ENCODE assay signal across 18 cellular contexts in genomic region chr12:79300199-79300568, GRCh38.
DNase-seq lines count a peak whose midpoint lies in the region; ATAC-seq and TF ChIP-seq lines count a peak whose summit lies in the region.
"Had no signal": no experiment of that assay in that cellular context is flagged by ENCODE, and none has a peak within 500 bp of the region (broad histone marks: within the 10 kb centered on the region; RNA-seq: fewer than 3 reads in every experiment).

No MANE protein-coding gene starts in this region.

- peaks cover 8% of the 10 kb centered on the region; the same call in 1 of the 2 replicates for H3K36me3 ChIP-seq in ACC112 (ENCODE audit: insufficient read depth, low read length)
- H3K36me3 ChIP-seq: adrenal gland had no signal

- H3K27ac ChIP-seq in ACC112 (ENCODE audit: low read depth, low read length): peak overlapping the region; percentile 32; the same call in 1 of the 2 replicates
- H3K27ac ChIP-seq: adrenal gland, epithelial cell of prostate, VCaP had no signal

- peaks cover 12% of the 10 kb centered on the region for H3K4me1 Mint-ChIP-seq in WTC11
- H3K4me1 Mint-ChIP-seq: stimulated activated naive CD8-positive, alpha-beta T cell treated with anti-CD3 and anti-CD28 coated beads, Interleukin-15, amount 100 ng/mL, for 72 hours had no signal

- no peak overlapping the region for H3K27ac Mint-ChIP-seq in WTC11
- H3K27ac Mint-ChIP-seq: stimulated activated naive CD8-positive, alpha-beta T cell treated with anti-CD3 and anti-CD28 coated beads, Interleukin-15, amount 100 ng/mL, for 72 hours had no signal

- no peaks in the 10 kb centered on the region for H3K79me2 ChIP-seq in ACC112 (ENCODE audit: control insufficient read depth, insufficient read depth, low read length, unreplicated experiment)

- ATAC-seq in WTC11: no peak
- ATAC-seq: stimulated activated naive CD8-positive, alpha-beta T cell treated with anti-CD3 and anti-CD28 coated beads, Interleukin-15, amount 100 ng/mL, for 72 hours had no signal

- H3K4me3 ChIP-seq in ACC112 (ENCODE audit: low read depth, low read length): no peak overlapping the region
- H3K4me3 ChIP-seq: adrenal gland had no signal

- H3K9me3 Mint-ChIP-seq in WTC11: no peaks in the 10 kb centered on the region
- H3K9me3 Mint-ChIP-seq: stimulated activated naive CD8-positive, alpha-beta T cell treated with anti-CD3 and anti-CD28 coated beads, Interleukin-15, amount 100 ng/mL, for 72 hours had no signal

- H2AFZ ChIP-seq in ACC112 (ENCODE audit: low read length, unreplicated experiment): no peak overlapping the region

- CTCF ChIA-PET in WTC11 (lab: Charles Lee): interaction anchor here (1.3 kb wide), 1 partner anchor 45 kb away, joined by 5 read pairs; no protein-coding TSS in a partner anchor

- H3K27me3 ChIP-seq in ACC112 (ENCODE audit: insufficient read depth, low read length): no peaks in the 10 kb centered on the region
- H3K27me3 ChIP-seq: adrenal gland had no signal

- peaks cover 24% of the 10 kb centered on the region for H3K36me3 Mint-ChIP-seq in WTC11

- no peak overlapping the region for H3K4me3 Mint-ChIP-seq in WTC11
- H3K4me3 Mint-ChIP-seq: stimulated activated naive CD8-positive, alpha-beta T cell treated with anti-CD3 and anti-CD28 coated beads, Interleukin-15, amount 100 ng/mL, for 72 hours had no signal

- peak; percentile 41 for DNase-seq in HS-5 (ENCODE audit: low read depth)
- no peak for DNase-seq in WTC11 (ENCODE audit: low spot score)
- DNase-seq in fibroblast of the conjunctiva (ENCODE audit: low read depth): peak; percentile 13
- no peak for DNase-seq in iPS-NIHi7 (ENCODE audit: extremely low spot score)
- no peak for DNase-seq in SK-N-DZ (ENCODE audit: low spot score)
- DNase-seq in Kasumi-1 (lab: John Stamatoyannopoulos, UW): no peak
- no peak for DNase-seq in stimulated activated CD4-positive, alpha-beta T cell treated with anti-CD3 and anti-CD28 coated beads, Interleukin-4, amount 100 ng/mL, for 1 hour
- DNase-seq: adrenal gland; GDM1; hippocampal formation; KG1; left cardiac atrium; NCI-H446 treated with DMSO at 0.1 percent for 48 hours; stimulated activated CD4-positive, alpha-beta T cell treated with anti-CD3 and anti-CD28 coated beads, Interleukin-12 subunit alpha, Interleukin-12 subunit beta, amount 100 ng/mL, for 4 hours; stimulated activated naive CD8-positive, alpha-beta T cell treated with anti-CD3 and anti-CD28 coated beads, Interleukin-15, amount 100 ng/mL, for 72 hours had no signal

- H3K27me3 Mint-ChIP-seq in WTC11 (ENCODE audit: low read depth): no peaks in the 10 kb centered on the region
- H3K27me3 Mint-ChIP-seq: stimulated activated naive CD8-positive, alpha-beta T cell treated with anti-CD3 and anti-CD28 coated beads, Interleukin-15, amount 100 ng/mL, for 72 hours had no signal

- peaks cover 21% of the 10 kb centered on the region for H3K4me1 ChIP-seq in ACC112 (ENCODE audit: control insufficient read depth, insufficient read depth, low read length, unreplicated experiment)
- H3K4me1 ChIP-seq: adrenal gland had no signal

- no peak for TF ChIP-seq CTCF in WTC11 (IDR thresholded peaks at IDR 0.05)

- POLR2A ChIA-PET in WTC11 (lab: Charles Lee): no interaction called here

TF ChIP-seq in WTC11, 78 proteins besides CTCF, POLR2A, EP300 and RAD21:
- TF ChIP-seq MXD4 (CRISPR knock-in tag; IDR thresholded peaks at IDR 0.05; ENCODE audit: borderline replicate concordance) (no peak), GABPB1 (CRISPR knock-in tag; IDR thresholded peaks at IDR 0.05) (peak; percentile 37; the same call in 1 of the 2 replicates)
TF ChIP-seq in WTC11: peak in this region for 1.

Comparison
In these comparisons a context has a peak if more than half of its experiments do, and no peak if none do; other contexts are left out.
1. DNase-seq: peak in HS-5 (single experiment) and fibroblast of the conjunctiva (single experiment); none in WTC11 (single experiment), iPS-NIHi7 (single experiment), SK-N-DZ (single experiment), Kasumi-1 (0 of 2) and stimulated activated CD4-positive, alpha-beta T cell treated with anti-CD3 and anti-CD28 coated beads, Interleukin-4, amount 100 ng/mL, for 1 hour (single experiment).